1 cellular context compared by ENCODE assay signal in genomic region chr5:82421119-82421518, GRCh38.
TF ChIP-seq lines count a peak whose summit lies in the region.

No MANE protein-coding gene starts in this region.

TF ChIP-seq in K562, 482 proteins besides CTCF, POLR2A, EP300 and RAD21 (continued from another document):
- no peak for TF ChIP-seq CTCFL (IDR thresholded peaks at IDR 0.05; ENCODE audit: borderline replicate concordance, insufficient read depth, low read depth, low read length, poor library complexity, severe bottlenecking)
- no peak for TF ChIP-seq ZFP36 (IDR thresholded peaks at IDR 0.05; ENCODE audit: low read depth, low read length, partially characterized antibody)
- no peak for TF ChIP-seq ZFP1 (CRISPR knock-in tag; IDR thresholded peaks at IDR 0.05)
- peak; percentile 55; the same call in 1 of the 2 replicates for TF ChIP-seq MAFG (tag; conservative IDR thresholded peaks at IDR 0.05)
- TF ChIP-seq E2F3 (CRISPR knock-in tag; IDR thresholded peaks at IDR 0.05) = no peak
- no peak for TF ChIP-seq NFXL1 (CRISPR knock-in tag; IDR thresholded peaks at IDR 0.05)
- TF ChIP-seq ZNF639 (CRISPR knock-in tag; conservative IDR thresholded peaks at IDR 0.05 in 1 of 2, IDR thresholded peaks at IDR 0.05 in 1 of 2) = peak in 1 of 2 experiments; percentile 19; a peak in 1 of 4 replicates
- no peak for TF ChIP-seq EWSR1 (IDR thresholded peaks at IDR 0.05; ENCODE audit: borderline replicate concordance, low read depth, partially characterized antibody)
- TF ChIP-seq CCNT2 (IDR thresholded peaks at IDR 0.05; ENCODE audit: borderline replicate concordance, extremely low read depth, insufficient read length, low read depth, low read length) = no peak
- TF ChIP-seq ZNF77 (CRISPR knock-in tag; IDR thresholded peaks at IDR 0.05) = no peak
- TF ChIP-seq KAT7 (CRISPR knock-in tag; IDR thresholded peaks at IDR 0.05; ENCODE audit: borderline replicate concordance) = no peak
- TF ChIP-seq MYC (IDR thresholded peaks at IDR 0.05; ENCODE audit: low read depth, low read length) = no peak
- no peak for TF ChIP-seq MYC (CRISPR knock-in tag; IDR thresholded peaks at IDR 0.05; ENCODE audit: borderline replicate concordance, low read depth)
- TF ChIP-seq RBM17 (IDR thresholded peaks at IDR 0.05; ENCODE audit: borderline replicate concordance, low read depth, low read length) = no peak
- no peak for TF ChIP-seq NFATC3 (IDR thresholded peaks at IDR 0.05)
- TF ChIP-seq HDAC1 (IDR thresholded peaks at IDR 0.05) = no peak
- TF ChIP-seq MEF2D (tag; conservative IDR thresholded peaks at IDR 0.05; ENCODE audit: low read depth) = 0 out of 2 replicates have a peak, but pooled peaks have one; percentile 31
- TF ChIP-seq CTBP1 (IDR thresholded peaks at IDR 0.05; ENCODE audit: borderline replicate concordance) = 0 out of 2 replicates have a peak, but pooled peaks have one; percentile 16
- TF ChIP-seq ZNF24 (IDR thresholded peaks at IDR 0.05) = peak; percentile 94
- no peak for TF ChIP-seq ZNF778 (CRISPR knock-in tag; IDR thresholded peaks at IDR 0.05)
- TF ChIP-seq ZNF589 (CRISPR knock-in tag; IDR thresholded peaks at IDR 0.05; ENCODE audit: low read depth) = peak; percentile 41; the same call in 1 of the 2 replicates
- TF ChIP-seq MEIS2 (IDR thresholded peaks at IDR 0.05; ENCODE audit: partially characterized antibody) = peak; percentile 42
- TF ChIP-seq ESRRB (CRISPR knock-in tag; IDR thresholded peaks at IDR 0.05; ENCODE audit: borderline replicate concordance) = no peak
- peak; percentile 42; the same call in 1 of the 2 replicates for TF ChIP-seq C11orf30 (IDR thresholded peaks at IDR 0.05; ENCODE audit: low read depth)
- TF ChIP-seq L3MBTL2 (IDR thresholded peaks at IDR 0.05) = no peak
- no peak for TF ChIP-seq ARNT (IDR thresholded peaks at IDR 0.05)
- TF ChIP-seq ZNF140 (CRISPR knock-in tag; IDR thresholded peaks at IDR 0.05) = no peak
- no peak for TF ChIP-seq ZNF23 (CRISPR knock-in tag; IDR thresholded peaks at IDR 0.05)
- no peak for TF ChIP-seq ZNF184 (CRISPR knock-in tag; IDR thresholded peaks at IDR 0.05)
- peak; percentile 39; the same call in 1 of the 2 replicates for TF ChIP-seq ZNF316 (IDR thresholded peaks at IDR 0.05)
- no peak for TF ChIP-seq ESRRA (IDR thresholded peaks at IDR 0.05; ENCODE audit: borderline replicate concordance, low read depth)
- TF ChIP-seq KDM1A (IDR thresholded peaks at IDR 0.05) = no peak
- TF ChIP-seq AFF1 (IDR thresholded peaks at IDR 0.05; ENCODE audit: low read depth in 1 of 2, partially characterized antibody in 2 of 2) = peak in 1 of 2 experiments; percentile 2
- no peak for TF ChIP-seq TGIF2 (CRISPR knock-in tag; IDR thresholded peaks at IDR 0.05)
- no peak for TF ChIP-seq RBM14 (IDR thresholded peaks at IDR 0.05; ENCODE audit: borderline replicate concordance, insufficient read depth, low read depth, low read length)
- no peak for TF ChIP-seq FOXO4 (CRISPR knock-in tag; IDR thresholded peaks at IDR 0.05)
- TF ChIP-seq ZKSCAN3 (CRISPR knock-in tag; IDR thresholded peaks at IDR 0.05) = no peak
